Comparison of ENCODE assay signal across 8 cellular contexts in genomic region chr11:79440451-79441158, GRCh38. TPM values are rescaled to one million over a fixed set of nuclear protein-coding genes. Genes with fewer than 3 reads are reported as not detected.
DNase-seq lines count a peak whose midpoint lies in the region; ATAC-seq and TF ChIP-seq lines count a peak whose summit lies in the region.

Gene TENM4, minus strand, starts transcription at chr11:79441030. Its CDS starts 371,086 bp downstream, at chr11:79069944.

- intact Hi-C loops in Right ventricle myocardium superior (cut with DNase I): no loop called here

- TF ChIP-seq CTCF in MM.1S (IDR thresholded peaks at IDR 0.05; ENCODE audit: low read length): peak; percentile 52

- no peaks in the 10 kb centered on the region for H3K9me3 ChIP-seq in MM.1S (replicated peaks; ENCODE audit: insufficient read depth, low read length)

- H3K36me3 ChIP-seq in MM.1S (replicated peaks; ENCODE audit: insufficient read depth, low read length): no peaks in the 10 kb centered on the region

- DNase-seq in AG08395 (ENCODE audit: low spot score) (peak; percentile 65), MM.1S (peak; percentile 55), Right ventricle myocardium superior (peak; percentile 68), occipital lobe (lab: John Stamatoyannopoulos, UW) (peak; percentile 82), NCI-H1436 treated with DMSO at 0.1 percent for 48 hours (lab: John Stamatoyannopoulos, UW) (no peak)

- no peaks in the 10 kb centered on the region for H3F3A ChIP-seq in MM.1S (ENCODE audit: insufficient read depth, low read length)

- no peaks in the 10 kb centered on the region for H4K20me1 ChIP-seq in MM.1S (ENCODE audit: insufficient read depth, low read length)

- ATAC-seq in GM18502 (IDR thresholded peaks at IDR 0.05; ENCODE audit: poor library complexity, unreplicated experiment) (peak; percentile 38), Right ventricle myocardium superior (ENCODE audit: poor library complexity) (peak; percentile 63), GM21825 (IDR thresholded peaks at IDR 0.05; ENCODE audit: unreplicated experiment) (no peak)

- peaks cover 49% of the 10 kb centered on the region for H3K27me3 ChIP-seq in MM.1S (replicated peaks; ENCODE audit: insufficient read depth, low read length)

- H3K9me2 ChIP-seq in MM.1S (replicated peaks; ENCODE audit: insufficient read depth, low read length): no peaks in the 10 kb centered on the region

- no peak within 1 kb of the TSS for H3K27ac Mint-ChIP-seq in activated naive CD8-positive, alpha-beta T cell

- H3K27me3 Mint-ChIP-seq in activated naive CD8-positive, alpha-beta T cell: peaks cover 41% of the 10 kb centered on the region

- peak within 1 kb of the TSS; percentile 85 for H2AFZ ChIP-seq in MM.1S (ENCODE audit: low read length)

- no peaks in the 10 kb centered on the region for H3K36me3 Mint-ChIP-seq in activated naive CD8-positive, alpha-beta T cell

- H3K27ac ChIP-seq in MM.1S (ENCODE audit: low read length): no peak within 1 kb of the TSS

- peak within 1 kb of the TSS; percentile 53 for H3K4me3 Mint-ChIP-seq in activated naive CD8-positive, alpha-beta T cell

- no peak within 1 kb of the TSS for H3K9ac ChIP-seq in MM.1S (ENCODE audit: low read length)

- no peaks in the 10 kb centered on the region for H3K79me2 ChIP-seq in MM.1S (ENCODE audit: low read length)

- H3K9me3 Mint-ChIP-seq in activated naive CD8-positive, alpha-beta T cell (ENCODE audit: low read depth): no peaks in the 10 kb centered on the region

- H3K4me3 ChIP-seq in MM.1S (ENCODE audit: low read length): peak within 1 kb of the TSS; percentile 69

- peaks cover 5% of the 10 kb centered on the region; the same call in 1 of the 2 replicates for H3K4me1 ChIP-seq in MM.1S (ENCODE audit: low read length)

- H3K4me2 ChIP-seq in MM.1S (ENCODE audit: low read depth, low read length): peak within 1 kb of the TSS; percentile 99

- H3K4me1 Mint-ChIP-seq in activated naive CD8-positive, alpha-beta T cell (ENCODE audit: low read depth): peaks cover 20% of the 10 kb centered on the region

RNA-seq across cellular contexts. Expression of gene TENM4, which starts in this region (rescaled TPM):
- total RNA-seq in Right ventricle myocardium superior (0.81 TPM), occipital lobe (112 TPM)

Comparison
In these comparisons a context has a peak if more than half of its experiments do, and no peak if none do; other contexts are left out.
1. RNA of gene TENM4 (total RNA-seq): 112 TPM in occipital lobe (single experiment); 0.81 TPM in Right ventricle myocardium superior (single experiment); every median in the first group is over 10 times any median in the second.
2. Peak in DNase-seq and ATAC-seq in Right ventricle myocardium superior; RNA of the gene not detected or under 1 TPM.